Comparison of ENCODE assay signal across 19 cellular contexts in the genomic region with DNA sequence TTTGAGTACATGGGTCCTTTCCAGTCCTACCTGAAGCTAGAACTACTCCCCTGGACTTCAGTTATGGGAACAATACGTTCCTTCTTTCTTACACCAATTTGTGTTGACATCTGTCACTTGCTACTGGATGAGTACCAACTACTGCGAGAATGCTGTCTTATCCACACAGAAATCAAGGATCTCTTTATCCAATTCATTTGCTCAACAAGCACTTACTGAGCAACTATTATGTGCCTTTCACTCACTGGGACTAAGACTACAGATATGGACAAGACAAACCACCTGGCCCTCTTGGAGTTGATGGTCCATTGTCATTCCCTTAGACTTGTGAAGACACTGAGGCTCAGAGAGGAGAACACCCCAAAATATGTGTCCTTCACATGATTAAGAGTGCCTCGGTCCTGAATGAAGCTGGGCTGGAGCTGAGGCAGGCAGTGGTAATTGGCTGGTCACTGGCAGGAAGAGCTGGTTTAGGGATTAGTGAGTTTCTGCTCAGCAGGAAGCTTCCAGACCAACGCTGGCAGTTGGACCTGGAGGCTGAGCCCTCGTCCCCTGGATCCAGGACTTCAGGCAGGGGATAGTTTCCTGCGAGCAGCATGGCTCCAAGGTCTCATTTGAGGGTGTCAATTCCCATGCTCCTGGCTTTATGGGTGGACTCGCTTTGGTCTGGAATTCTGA. TPM values are rescaled to one million over a fixed set of nuclear protein-coding genes. Genes with fewer than 3 reads are reported as not detected.
DNase-seq lines count a peak whose midpoint lies in the region; ATAC-seq and TF ChIP-seq lines count a peak whose summit lies in the region.
"Had no signal": no experiment of that assay in that cellular context is flagged by ENCODE, and none has a peak within 500 bp of the region (broad histone marks: within the 10 kb centered on the region; RNA-seq: fewer than 3 reads in every experiment).

No MANE protein-coding gene starts in this region.

- no peaks in the 10 kb centered on the region for H4K20me1 ChIP-seq in osteoblast (ENCODE audit: insufficient read depth, low read length)

- H3K27me3 ChIP-seq in osteoblast (ENCODE audit: insufficient read depth, low read length) = no peaks in the 10 kb centered on the region

- H3K4me3 ChIP-seq in osteoblast (ENCODE audit: insufficient read depth, low read length) = no peak overlapping the region
- H3K4me3 ChIP-seq: HAP-1 had no signal

- peak; percentile 35 for ATAC-seq in activated naive CD8-positive, alpha-beta T cell treated with anti-CD3 and anti-CD28 coated beads, Interleukin-2, amount 50 U/mL, for 24 hours
- ATAC-seq in GM19395 (IDR thresholded peaks at IDR 0.05; ENCODE audit: unreplicated experiment) = no peak
- ATAC-seq in GM21447 (IDR thresholded peaks at IDR 0.05; ENCODE audit: unreplicated experiment) = no peak
- ATAC-seq: PC-3 had no signal

- H3K36me3 ChIP-seq in osteoblast (ENCODE audit: insufficient read depth, low read length) = no peaks in the 10 kb centered on the region
- H3K36me3 ChIP-seq: HAP-1 had no signal

- DNase-seq in activated naive CD8-positive, alpha-beta T cell treated with anti-CD3 and anti-CD28 coated beads, Interleukin-2, amount 50 U/mL, for 24 hours = no peak
- no peak for DNase-seq in activated naive CD8-positive, alpha-beta T cell treated with anti-CD3 and anti-CD28 coated beads for 36 hours
- DNase-seq in iPS-NIHi7 (ENCODE audit: extremely low spot score) (peak; percentile 45), osteoblast (ENCODE audit: insufficient read length, low spot score, missing footprints) (no peak), NCI-H69 (lab: John Stamatoyannopoulos, UW) (no peak)
- DNase-seq: AML-193, DMS79 treated with DMSO at 0.1 percent for 48 hours, NCI-H1092 treated with DMSO at 0.1 percent for 48 hours, NCI-H2081 treated with DMSO at 0.1 percent for 48 hours, NCI-H510A, NCI-H774, PC-3, RPMI8226 had no signal

- H3K27ac Mint-ChIP-seq in activated naive CD8-positive, alpha-beta T cell treated with anti-CD3 and anti-CD28 coated beads, Interleukin-2, amount 50 U/mL, for 24 hours = no peak overlapping the region
- no peak overlapping the region for H3K27ac Mint-ChIP-seq in activated naive CD8-positive, alpha-beta T cell treated with anti-CD3 and anti-CD28 coated beads for 36 hours

- H2AFZ ChIP-seq in osteoblast (ENCODE audit: low read length) = no peak overlapping the region

- H3K4me1 ChIP-seq in osteoblast (ENCODE audit: insufficient read depth, low read length) = no peaks in the 10 kb centered on the region

- no peaks in the 10 kb centered on the region for H3K36me3 Mint-ChIP-seq in activated naive CD8-positive, alpha-beta T cell treated with anti-CD3 and anti-CD28 coated beads, Interleukin-2, amount 50 U/mL, for 24 hours (ENCODE audit: low read depth)
- no peaks in the 10 kb centered on the region for H3K36me3 Mint-ChIP-seq in activated naive CD8-positive, alpha-beta T cell treated with anti-CD3 and anti-CD28 coated beads for 36 hours

- H3K27ac ChIP-seq in VCaP = peak overlapping the region; percentile 59
- H3K27ac ChIP-seq in osteoblast (ENCODE audit: low read depth, low read length) = peak overlapping the region; percentile 47
- H3K27ac ChIP-seq: 22Rv1, C4-2B had no signal

- H3K27me3 Mint-ChIP-seq in activated naive CD8-positive, alpha-beta T cell treated with anti-CD3 and anti-CD28 coated beads, Interleukin-2, amount 50 U/mL, for 24 hours = no peaks in the 10 kb centered on the region
- no peaks in the 10 kb centered on the region for H3K27me3 Mint-ChIP-seq in activated naive CD8-positive, alpha-beta T cell treated with anti-CD3 and anti-CD28 coated beads for 36 hours

- no peaks in the 10 kb centered on the region for H3K9me3 ChIP-seq in osteoblast (ENCODE audit: low read depth, low read length)
- H3K9me3 ChIP-seq: HAP-1 had no signal

- H3K4me2 ChIP-seq in osteoblast (ENCODE audit: insufficient read depth, low read length) = no peak overlapping the region

- no peaks in the 10 kb centered on the region for H3K9me3 Mint-ChIP-seq in activated naive CD8-positive, alpha-beta T cell treated with anti-CD3 and anti-CD28 coated beads, Interleukin-2, amount 50 U/mL, for 24 hours
- no peaks in the 10 kb centered on the region for H3K9me3 Mint-ChIP-seq in activated naive CD8-positive, alpha-beta T cell treated with anti-CD3 and anti-CD28 coated beads for 36 hours

- no peaks in the 10 kb centered on the region for H3K79me2 ChIP-seq in osteoblast (ENCODE audit: insufficient read depth, low read length)

- TF ChIP-seq CTCF in VCaP (conservative IDR thresholded peaks at IDR 0.05) (no peak), osteoblast (IDR thresholded peaks at IDR 0.05; ENCODE audit: extremely low read depth, low read depth, low read length) (no peak)

- H3K4me3 Mint-ChIP-seq in activated naive CD8-positive, alpha-beta T cell treated with anti-CD3 and anti-CD28 coated beads, Interleukin-2, amount 50 U/mL, for 24 hours = no peak overlapping the region
- H3K4me3 Mint-ChIP-seq in activated naive CD8-positive, alpha-beta T cell treated with anti-CD3 and anti-CD28 coated beads for 36 hours = no peak overlapping the region

- no peaks in the 10 kb centered on the region for H3K4me1 Mint-ChIP-seq in activated naive CD8-positive, alpha-beta T cell treated with anti-CD3 and anti-CD28 coated beads, Interleukin-2, amount 50 U/mL, for 24 hours
- no peaks in the 10 kb centered on the region for H3K4me1 Mint-ChIP-seq in activated naive CD8-positive, alpha-beta T cell treated with anti-CD3 and anti-CD28 coated beads for 36 hours

RNA-seq across cellular contexts. Expression of a gene that starts 8.4 kb away (rescaled TPM):
- total RNA-seq in activated naive CD8-positive, alpha-beta T cell treated with anti-CD3 and anti-CD28 coated beads for 36 hours = not detected
- 4.7 and 6.5 TPM in 2 replicates for total RNA-seq in osteoblast

RNA-seq across cellular contexts. Expression of a gene that starts 21.6 kb away (rescaled TPM):
- not detected for total RNA-seq in activated naive CD8-positive, alpha-beta T cell treated with anti-CD3 and anti-CD28 coated beads for 36 hours
- total RNA-seq in osteoblast = 0.36 and 0.88 TPM in 2 replicates

RNA-seq across cellular contexts. Expression of a gene that starts 46.3 kb away (rescaled TPM):
- 100 to 1,000 TPM; 138 to 140 TPM for total RNA-seq in activated naive CD8-positive, alpha-beta T cell treated with anti-CD3 and anti-CD28 coated beads for 36 hours
- 12.3 and 12.4 TPM in 2 replicates for total RNA-seq in osteoblast

Comparison
In these comparisons a context has a peak if more than half of its experiments do, and no peak if none do; other contexts are left out.
1. RNA of a gene that starts 46.3 kb away (total RNA-seq): 138 to 140 TPM in activated naive CD8-positive, alpha-beta T cell treated with anti-CD3 and anti-CD28 coated beads for 36 hours; 12.3 to 12.4 TPM in osteoblast; every median in the first group is over 10 times any median in the second.